Comparison of ENCODE assay signal across 8 cellular contexts in genomic region chr19:6412111-6412999, GRCh38. TPM values are rescaled to one million over a fixed set of nuclear protein-coding genes. Genes with fewer than 3 reads are reported as not detected.
DNase-seq lines count a peak whose midpoint lies in the region; ATAC-seq, FAIRE-seq and TF ChIP-seq lines count a peak whose summit lies in the region.

No MANE protein-coding gene starts in this region.

- TF ChIP-seq CTCF in KMS-11 (conservative IDR thresholded peaks at IDR 0.05; ENCODE audit: low read depth, low read length): peak; percentile 59

- H3K9me3 ChIP-seq in small intestine (ENCODE audit: control insufficient read depth, low read depth): no peaks in the 10 kb centered on the region

- H4K20me1 ChIP-seq in KMS-11 (ENCODE audit: insufficient read depth): no peaks in the 10 kb centered on the region

- no peaks in the 10 kb centered on the region for H3K79me2 ChIP-seq in KMS-11 (ENCODE audit: insufficient read depth, low read depth)

- H3K9ac ChIP-seq in KMS-11: no peak overlapping the region

- no peaks in the 10 kb centered on the region for H3K27me3 ChIP-seq in KMS-11 (ENCODE audit: insufficient read depth, low read depth)
- no peaks in the 10 kb centered on the region for H3K27me3 ChIP-seq in small intestine (ENCODE audit: control insufficient read depth in 2 of 2, insufficient read depth in 2 of 2, low read length in 2 of 2)

- no peak overlapping the region for H2AFZ ChIP-seq in KMS-11 (ENCODE audit: low read depth)

- FAIRE-seq in small intestine (lab: Jason Lieb, UNC): no peak

- ATAC-seq in HG02571 (IDR thresholded peaks at IDR 0.05; ENCODE audit: unreplicated experiment) (no peak), HG03039 (IDR thresholded peaks at IDR 0.05; ENCODE audit: unreplicated experiment) (no peak)

- 43 to 58% (median 52%) methylated on average over 25 of the region's 25 CpGs for WGBS in small intestine, 3 donors

- DNase-seq in ELR (ENCODE audit: low read depth) (peak; percentile 34), germinal center (ENCODE audit: low spot score) (peak; percentile 58), small intestine (peak; percentile 76), dedifferentiated amniotic fluid mesenchymal stem cell (ENCODE audit: extremely low spot score) (no peak)
- DNase-seq in activated CD8-positive, alpha-beta memory T cell treated with anti-CD3 and anti-CD28 coated beads, Interleukin-2, amount 50 U/mL, for 48 hours: peak; percentile 84

- H3K4me2 ChIP-seq in KMS-11: no peak overlapping the region

- H3K36me3 ChIP-seq in KMS-11 (ENCODE audit: insufficient read depth) (no peaks in the 10 kb centered on the region), small intestine (ENCODE audit: control insufficient read depth in 2 of 2, insufficient read depth in 2 of 2, low read length in 2 of 2) (peaks cover 16 to 21% of the 10 kb centered on the region in 2 donors)

- H3K4me3 ChIP-seq in KMS-11 (IDR thresholded peaks at IDR 0.05; ENCODE audit: insufficient read depth, low read depth, low read length) (no peak overlapping the region), small intestine (ENCODE audit: low read depth in 1 of 2, low read length in 2 of 2) (no peak overlapping the region)

- no peaks in the 10 kb centered on the region for H3K4me1 ChIP-seq in KMS-11 (ENCODE audit: low read depth, poor library complexity, severe bottlenecking)
- H3K4me1 ChIP-seq in small intestine (ENCODE audit: control insufficient read depth in 2 of 2, insufficient read depth in 1 of 2, low read depth in 1 of 2, low read length in 1 of 2): no peaks in the 10 kb centered on the region

- H3K27ac ChIP-seq in KMS-11 (no peak overlapping the region), small intestine (ENCODE audit: low read depth in 1 of 2, low read length in 1 of 2) (peak overlapping the region in 1 of 2 donors; percentile 55)

RNA-seq across cellular contexts. Expression of gene KHSRP, which starts 12.3 kb away (rescaled TPM):
- 100 to 1,000 TPM in 1 of 3 donors, 10 to 100 TPM in 2; 80.7 to 227 (median 88.1) TPM for polyA plus RNA-seq in small intestine

RNA-seq across cellular contexts. Expression of gene GTF2F1, which starts 19.4 kb away (rescaled TPM):
- polyA plus RNA-seq in small intestine: 10 to 100 TPM; 63.2 to 65.9 (median 63.5) TPM

RNA-seq across cellular contexts. Expression of gene SLC25A41, which starts 21.2 kb away (rescaled TPM):
- polyA plus RNA-seq in small intestine: 1 to 10 TPM in 1 of 3 donors, under 1 TPM in 2; 0.34 to 2.7 (median 0.54) TPM

RNA-seq across cellular contexts. Expression of gene PSPN, which starts 36.6 kb away (rescaled TPM):
- polyA plus RNA-seq in small intestine: 1 to 10 TPM; 1.1 to 1.3 (median 1.1) TPM

RNA-seq across cellular contexts. Expression of gene ALKBH7, which starts 39.8 kb away (rescaled TPM):
- polyA plus RNA-seq in small intestine: 100 to 1,000 TPM; 104 to 238 (median 224) TPM
